1 cellular context compared by ENCODE assay signal in genomic region chr1:42957880-42958487, GRCh38.
TF ChIP-seq lines count a peak whose summit lies in the region.

No MANE protein-coding gene starts in this region.

TF ChIP-seq in GM12878, 131 proteins besides CTCF, POLR2A, EP300 and RAD21 (continued from another document and continues in another):
- no peak for TF ChIP-seq ZBTB40 (IDR thresholded peaks at IDR 0.05; ENCODE audit: borderline replicate concordance)
- no peak for TF ChIP-seq ZNF384 (IDR thresholded peaks at IDR 0.05; ENCODE audit: borderline replicate concordance, low read depth, low read length)
- TF ChIP-seq HCFC1 (IDR thresholded peaks at IDR 0.05; ENCODE audit: low read length): no peak
- no peak for TF ChIP-seq CEBPZ (IDR thresholded peaks at IDR 0.05; ENCODE audit: low read depth, low read length)
- TF ChIP-seq CREM (IDR thresholded peaks at IDR 0.05; ENCODE audit: low read depth): no peak
- no peak for TF ChIP-seq HSF1 (IDR thresholded peaks at IDR 0.05; ENCODE audit: low read depth, low read length)
- no peak for TF ChIP-seq ZNF592 (IDR thresholded peaks at IDR 0.05)
- TF ChIP-seq RUNX3 (IDR thresholded peaks at IDR 0.05; ENCODE audit: low read length): no peak
- no peak for TF ChIP-seq ATF2 (IDR thresholded peaks at IDR 0.05; ENCODE audit: low read length)
- no peak for TF ChIP-seq SUZ12 (IDR thresholded peaks at IDR 0.05; ENCODE audit: unreplicated experiment)
- TF ChIP-seq SPI1 (IDR thresholded peaks at IDR 0.05; ENCODE audit: borderline replicate concordance, insufficient read depth, low read depth, low read length): no peak
- peak; percentile 91; the same call in 1 of the 2 replicates for TF ChIP-seq NKRF (conservative IDR thresholded peaks at IDR 0.05)
- TF ChIP-seq MLLT1 (IDR thresholded peaks at IDR 0.05): 0 out of 2 replicates have a peak, but pooled peaks have one; percentile 48
- TF ChIP-seq ZNF274 (IDR thresholded peaks at IDR 0.05; ENCODE audit: insufficient read depth, insufficient read length): no peak
- TF ChIP-seq PAX8 (IDR thresholded peaks at IDR 0.05): no peak
- no peak for TF ChIP-seq SUPT20H (IDR thresholded peaks at IDR 0.05; ENCODE audit: borderline replicate concordance, control insufficient read depth, low read depth, low read length)
- no peak for TF ChIP-seq NR2C1 (IDR thresholded peaks at IDR 0.05)
- no peak for TF ChIP-seq NFYA (IDR thresholded peaks at IDR 0.05; ENCODE audit: borderline replicate concordance, low read depth, low read length)
- TF ChIP-seq POLR2AphosphoS5 (IDR thresholded peaks at IDR 0.05; ENCODE audit: low read length): 0 out of 2 replicates have a peak, but pooled peaks have one; percentile 24
- TF ChIP-seq PBX3 (IDR thresholded peaks at IDR 0.05; ENCODE audit: insufficient replicate concordance, low read depth, low read length): no peak
- TF ChIP-seq ZBTB4 (CRISPR knock-in tag; IDR thresholded peaks at IDR 0.05): no peak
- TF ChIP-seq NFIC (IDR thresholded peaks at IDR 0.05; ENCODE audit: low read depth, low read length): no peak
- TF ChIP-seq CBFB (IDR thresholded peaks at IDR 0.05; ENCODE audit: low read depth): no peak
- no peak for TF ChIP-seq RELA (IDR thresholded peaks at IDR 0.05; ENCODE audit: borderline replicate concordance, partially characterized antibody)
- peak; percentile 79 for TF ChIP-seq BACH1 (IDR thresholded peaks at IDR 0.05; ENCODE audit: borderline replicate concordance)
- no peak for TF ChIP-seq BMI1 (IDR thresholded peaks at IDR 0.05; ENCODE audit: borderline replicate concordance)
- no peak for TF ChIP-seq LARP7 (IDR thresholded peaks at IDR 0.05)
- 0 out of 2 replicates have a peak, but pooled peaks have one; percentile 18 for TF ChIP-seq POLR2AphosphoS2 (IDR thresholded peaks at IDR 0.05; ENCODE audit: low read depth, low read length)
- TF ChIP-seq CEBPB (IDR thresholded peaks at IDR 0.05; ENCODE audit: borderline replicate concordance in 1 of 2, low read depth in 2 of 2, low read length in 2 of 2): no peak
- TF ChIP-seq MYB (IDR thresholded peaks at IDR 0.05; ENCODE audit: borderline replicate concordance, low read depth, low read length): no peak
- TF ChIP-seq SMAD1 (IDR thresholded peaks at IDR 0.05; ENCODE audit: low read depth, partially characterized antibody): no peak
